1 cellular context compared by ENCODE assay signal in genomic region chr7:103240806-103241205, GRCh38.
TF ChIP-seq lines count a peak whose summit lies in the region.

No MANE protein-coding gene starts in this region.

TF ChIP-seq in HepG2, 621 proteins besides CTCF, POLR2A, EP300 and RAD21 (continued from another document):
- TF ChIP-seq, protein P1, sequence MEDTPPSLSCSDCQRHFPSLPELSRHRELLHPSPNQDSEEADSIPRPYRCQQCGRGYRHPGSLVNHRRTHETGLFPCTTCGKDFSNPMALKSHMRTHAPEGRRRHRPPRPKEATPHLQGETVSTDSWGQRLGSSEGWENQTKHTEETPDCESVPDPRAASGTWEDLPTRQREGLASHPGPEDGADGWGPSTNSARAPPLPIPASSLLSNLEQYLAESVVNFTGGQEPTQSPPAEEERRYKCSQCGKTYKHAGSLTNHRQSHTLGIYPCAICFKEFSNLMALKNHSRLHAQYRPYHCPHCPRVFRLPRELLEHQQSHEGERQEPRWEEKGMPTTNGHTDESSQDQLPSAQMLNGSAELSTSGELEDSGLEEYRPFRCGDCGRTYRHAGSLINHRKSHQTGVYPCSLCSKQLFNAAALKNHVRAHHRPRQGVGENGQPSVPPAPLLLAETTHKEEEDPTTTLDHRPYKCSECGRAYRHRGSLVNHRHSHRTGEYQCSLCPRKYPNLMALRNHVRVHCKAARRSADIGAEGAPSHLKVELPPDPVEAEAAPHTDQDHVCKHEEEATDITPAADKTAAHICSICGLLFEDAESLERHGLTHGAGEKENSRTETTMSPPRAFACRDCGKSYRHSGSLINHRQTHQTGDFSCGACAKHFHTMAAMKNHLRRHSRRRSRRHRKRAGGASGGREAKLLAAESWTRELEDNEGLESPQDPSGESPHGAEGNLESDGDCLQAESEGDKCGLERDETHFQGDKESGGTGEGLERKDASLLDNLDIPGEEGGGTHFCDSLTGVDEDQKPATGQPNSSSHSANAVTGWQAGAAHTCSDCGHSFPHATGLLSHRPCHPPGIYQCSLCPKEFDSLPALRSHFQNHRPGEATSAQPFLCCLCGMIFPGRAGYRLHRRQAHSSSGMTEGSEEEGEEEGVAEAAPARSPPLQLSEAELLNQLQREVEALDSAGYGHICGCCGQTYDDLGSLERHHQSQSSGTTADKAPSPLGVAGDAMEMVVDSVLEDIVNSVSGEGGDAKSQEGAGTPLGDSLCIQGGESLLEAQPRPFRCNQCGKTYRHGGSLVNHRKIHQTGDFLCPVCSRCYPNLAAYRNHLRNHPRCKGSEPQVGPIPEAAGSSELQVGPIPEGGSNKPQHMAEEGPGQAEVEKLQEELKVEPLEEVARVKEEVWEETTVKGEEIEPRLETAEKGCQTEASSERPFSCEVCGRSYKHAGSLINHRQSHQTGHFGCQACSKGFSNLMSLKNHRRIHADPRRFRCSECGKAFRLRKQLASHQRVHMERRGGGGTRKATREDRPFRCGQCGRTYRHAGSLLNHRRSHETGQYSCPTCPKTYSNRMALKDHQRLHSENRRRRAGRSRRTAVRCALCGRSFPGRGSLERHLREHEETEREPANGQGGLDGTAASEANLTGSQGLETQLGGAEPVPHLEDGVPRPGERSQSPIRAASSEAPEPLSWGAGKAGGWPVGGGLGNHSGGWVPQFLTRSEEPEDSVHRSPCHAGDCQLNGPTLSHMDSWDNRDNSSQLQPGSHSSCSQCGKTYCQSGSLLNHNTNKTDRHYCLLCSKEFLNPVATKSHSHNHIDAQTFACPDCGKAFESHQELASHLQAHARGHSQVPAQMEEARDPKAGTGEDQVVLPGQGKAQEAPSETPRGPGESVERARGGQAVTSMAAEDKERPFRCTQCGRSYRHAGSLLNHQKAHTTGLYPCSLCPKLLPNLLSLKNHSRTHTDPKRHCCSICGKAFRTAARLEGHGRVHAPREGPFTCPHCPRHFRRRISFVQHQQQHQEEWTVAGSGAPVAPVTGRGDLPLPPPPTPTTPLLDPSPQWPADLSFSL (CRISPR knock-in tag; IDR thresholded peaks at IDR 0.05): no peak
- TF ChIP-seq DMTF1 (CRISPR knock-in tag; IDR thresholded peaks at IDR 0.05): no peak
- no peak for TF ChIP-seq NR2C2 (CRISPR knock-in tag; IDR thresholded peaks at IDR 0.05; ENCODE audit: borderline replicate concordance)
- TF ChIP-seq ZNF510 (CRISPR knock-in tag; IDR thresholded peaks at IDR 0.05; ENCODE audit: low read depth): no peak
- TF ChIP-seq E2F2 (CRISPR knock-in tag; IDR thresholded peaks at IDR 0.05; ENCODE audit: borderline replicate concordance): no peak
- TF ChIP-seq ZNF530 (CRISPR knock-in tag; IDR thresholded peaks at IDR 0.05; ENCODE audit: low read depth): no peak
- no peak for TF ChIP-seq ZNF20 (CRISPR knock-in tag; IDR thresholded peaks at IDR 0.05)
- no peak for TF ChIP-seq ZNF75D (CRISPR knock-in tag; IDR thresholded peaks at IDR 0.05; ENCODE audit: borderline replicate concordance)
- no peak for TF ChIP-seq SIX4 (CRISPR knock-in tag; IDR thresholded peaks at IDR 0.05)
- TF ChIP-seq NR3C1 (CRISPR knock-in tag; IDR thresholded peaks at IDR 0.05): no peak
- TF ChIP-seq, protein P2, sequence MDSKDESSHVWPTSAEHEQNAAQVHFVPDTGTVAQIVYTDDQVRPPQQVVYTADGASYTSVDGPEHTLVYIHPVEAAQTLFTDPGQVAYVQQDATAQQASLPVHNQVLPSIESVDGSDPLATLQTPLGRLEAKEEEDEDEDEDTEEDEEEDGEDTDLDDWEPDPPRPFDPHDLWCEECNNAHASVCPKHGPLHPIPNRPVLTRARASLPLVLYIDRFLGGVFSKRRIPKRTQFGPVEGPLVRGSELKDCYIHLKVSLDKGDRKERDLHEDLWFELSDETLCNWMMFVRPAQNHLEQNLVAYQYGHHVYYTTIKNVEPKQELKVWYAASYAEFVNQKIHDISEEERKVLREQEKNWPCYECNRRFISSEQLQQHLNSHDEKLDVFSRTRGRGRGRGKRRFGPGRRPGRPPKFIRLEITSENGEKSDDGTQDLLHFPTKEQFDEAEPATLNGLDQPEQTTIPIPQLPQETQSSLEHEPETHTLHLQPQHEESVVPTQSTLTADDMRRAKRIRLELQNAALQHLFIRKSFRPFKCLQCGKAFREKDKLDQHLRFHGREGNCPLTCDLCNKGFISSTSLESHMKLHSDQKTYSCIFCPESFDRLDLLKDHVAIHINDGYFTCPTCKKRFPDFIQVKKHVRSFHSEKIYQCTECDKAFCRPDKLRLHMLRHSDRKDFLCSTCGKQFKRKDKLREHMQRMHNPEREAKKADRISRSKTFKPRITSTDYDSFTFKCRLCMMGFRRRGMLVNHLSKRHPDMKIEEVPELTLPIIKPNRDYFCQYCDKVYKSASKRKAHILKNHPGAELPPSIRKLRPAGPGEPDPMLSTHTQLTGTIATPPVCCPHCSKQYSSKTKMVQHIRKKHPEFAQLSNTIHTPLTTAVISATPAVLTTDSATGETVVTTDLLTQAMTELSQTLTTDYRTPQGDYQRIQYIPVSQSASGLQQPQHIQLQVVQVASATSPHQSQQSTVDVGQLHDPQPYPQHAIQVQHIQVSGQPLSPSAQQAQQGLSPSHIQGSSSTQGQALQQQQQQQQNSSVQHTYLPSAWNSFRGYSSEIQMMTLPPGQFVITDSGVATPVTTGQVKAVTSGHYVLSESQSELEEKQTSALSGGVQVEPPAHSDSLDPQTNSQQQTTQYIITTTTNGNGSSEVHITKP (CRISPR knock-in tag; IDR thresholded peaks at IDR 0.05; ENCODE audit: low read depth): no peak
- TF ChIP-seq, protein P3, sequence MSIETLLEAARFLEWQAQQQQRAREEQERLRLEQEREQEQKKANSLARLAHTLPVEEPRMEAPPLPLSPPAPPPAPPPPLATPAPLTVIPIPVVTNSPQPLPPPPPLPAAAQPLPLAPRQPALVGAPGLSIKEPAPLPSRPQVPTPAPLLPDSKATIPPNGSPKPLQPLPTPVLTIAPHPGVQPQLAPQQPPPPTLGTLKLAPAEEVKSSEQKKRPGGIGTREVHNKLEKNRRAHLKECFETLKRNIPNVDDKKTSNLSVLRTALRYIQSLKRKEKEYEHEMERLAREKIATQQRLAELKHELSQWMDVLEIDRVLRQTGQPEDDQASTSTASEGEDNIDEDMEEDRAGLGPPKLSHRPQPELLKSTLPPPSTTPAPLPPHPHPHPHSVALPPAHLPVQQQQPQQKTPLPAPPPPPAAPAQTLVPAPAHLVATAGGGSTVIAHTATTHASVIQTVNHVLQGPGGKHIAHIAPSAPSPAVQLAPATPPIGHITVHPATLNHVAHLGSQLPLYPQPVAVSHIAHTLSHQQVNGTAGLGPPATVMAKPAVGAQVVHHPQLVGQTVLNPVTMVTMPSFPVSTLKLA (IDR thresholded peaks at IDR 0.05): no peak
- TF ChIP-seq ZNF234 (CRISPR knock-in tag; conservative IDR thresholded peaks at IDR 0.05): no peak
- TF ChIP-seq SMAD1 (CRISPR knock-in tag; IDR thresholded peaks at IDR 0.05; ENCODE audit: borderline replicate concordance, low read depth): no peak
- TF ChIP-seq CHD2 (IDR thresholded peaks at IDR 0.05; ENCODE audit: low read depth, low read length): no peak
